1 cellular context compared by ENCODE assay signal in the genomic region with DNA sequence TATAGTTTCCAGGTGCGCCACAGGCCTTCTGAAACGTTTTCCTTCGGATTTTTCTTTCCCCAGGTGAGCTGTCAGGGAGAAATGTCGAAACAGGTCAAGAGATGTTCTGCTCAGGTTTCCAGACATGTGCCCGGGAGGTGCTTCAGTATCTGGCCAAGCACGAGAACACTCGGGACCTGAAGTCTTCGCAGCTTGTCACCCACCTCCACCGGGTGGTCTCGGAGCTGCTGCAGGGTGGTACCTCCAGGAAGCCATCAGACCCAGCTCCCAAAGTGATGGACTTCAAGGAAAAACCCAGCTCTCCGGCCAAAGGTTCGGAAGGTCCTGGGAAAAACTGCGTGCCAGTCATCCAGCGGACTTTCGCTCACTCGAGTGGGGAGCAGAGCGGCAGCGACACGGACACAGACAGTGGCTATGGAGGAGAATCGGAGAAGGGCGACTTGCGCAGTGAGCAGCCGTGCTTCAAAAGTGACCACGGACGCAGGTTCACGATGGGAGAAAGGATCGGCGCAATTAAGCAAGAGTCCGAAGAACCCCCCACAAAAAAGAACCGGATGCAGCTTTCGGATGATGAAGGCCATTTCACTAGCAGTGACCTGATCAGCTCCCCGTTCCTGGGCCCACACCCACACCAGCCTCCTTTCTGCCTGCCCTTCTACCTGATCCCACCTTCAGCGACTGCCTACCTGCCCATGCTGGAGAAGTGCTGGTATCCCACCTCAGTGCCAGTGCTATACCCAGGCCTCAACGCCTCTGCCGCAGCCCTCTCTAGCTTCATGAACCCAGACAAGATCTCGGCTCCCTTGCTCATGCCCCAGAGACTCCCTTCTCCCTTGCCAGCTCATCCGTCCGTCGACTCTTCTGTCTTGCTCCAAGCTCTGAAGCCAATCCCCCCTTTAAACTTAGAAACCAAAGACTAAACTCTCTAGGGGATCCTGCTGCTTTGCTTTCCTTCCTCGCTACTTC.
TF ChIP-seq lines count a peak whose summit lies in the region.

No MANE protein-coding gene starts in this region.

TF ChIP-seq in H1, 55 proteins besides CTCF, POLR2A, EP300 and RAD21:
- no peak for TF ChIP-seq TEAD4 (IDR thresholded peaks at IDR 0.05; ENCODE audit: low read depth, low read length)
- no peak for TF ChIP-seq RBBP5 (IDR thresholded peaks at IDR 0.05; ENCODE audit: borderline replicate concordance, low read depth, low read length)
- no peak for TF ChIP-seq FOSL1 (IDR thresholded peaks at IDR 0.05; ENCODE audit: insufficient read depth, low read depth, low read length)
- no peak for TF ChIP-seq BACH1 (IDR thresholded peaks at IDR 0.05; ENCODE audit: low read length)
- no peak for TF ChIP-seq KDM5A (IDR thresholded peaks at IDR 0.05; ENCODE audit: low read length)
- no peak for TF ChIP-seq TBP (IDR thresholded peaks at IDR 0.05; ENCODE audit: low read depth, low read length)
- no peak for TF ChIP-seq SP4 (IDR thresholded peaks at IDR 0.05; ENCODE audit: low read length)
- TF ChIP-seq NANOG (IDR thresholded peaks at IDR 0.05; ENCODE audit: insufficient read depth, low read depth, low read length, poor library complexity, severe bottlenecking) = no peak
- no peak for TF ChIP-seq EZH2 (IDR thresholded peaks at IDR 0.05; ENCODE audit: low read depth, low read length, severe bottlenecking)
- TF ChIP-seq RFX5 (IDR thresholded peaks at IDR 0.05; ENCODE audit: borderline replicate concordance, low read depth, low read length) = no peak
- TF ChIP-seq YY1 (IDR thresholded peaks at IDR 0.05; ENCODE audit: low read depth, low read length) = no peak
- TF ChIP-seq CTBP2 (IDR thresholded peaks at IDR 0.05; ENCODE audit: borderline replicate concordance, insufficient read depth, insufficient read length, low read length) = no peak
TF ChIP-seq in H1: peak in this region for 0.
